In the genomic region with DNA sequence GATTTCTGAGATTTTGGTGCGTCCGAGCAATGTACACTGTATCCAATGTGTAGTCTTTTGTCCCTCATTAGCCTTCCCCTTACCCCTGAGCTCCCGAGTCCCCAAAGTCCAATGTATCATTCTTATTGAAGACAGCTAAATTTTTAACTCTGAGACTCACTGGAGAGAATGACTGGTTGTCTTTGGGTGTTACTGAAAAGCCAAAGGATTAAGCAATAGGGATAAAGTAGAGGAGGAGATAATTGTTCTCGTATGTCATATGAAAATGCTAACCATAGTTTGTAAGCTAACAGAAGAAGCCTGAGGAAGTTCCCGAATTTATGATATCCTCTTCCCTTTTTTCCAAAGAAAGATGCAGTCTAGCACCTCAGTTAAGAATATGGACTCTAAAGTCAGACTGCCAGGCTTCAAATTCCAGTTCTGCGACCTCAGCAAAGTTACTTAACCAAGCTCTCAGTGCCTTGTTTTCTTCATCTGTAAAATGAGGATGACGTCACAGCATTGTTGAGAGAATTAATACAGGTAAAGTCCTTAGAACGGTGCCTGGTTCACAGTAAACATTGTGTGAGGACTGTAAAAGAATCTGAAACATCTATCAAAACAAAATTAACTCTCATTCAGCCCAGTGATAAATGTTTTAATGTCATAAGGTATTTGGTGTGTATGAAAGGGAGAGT, we compare ENCODE assay signal across 2 cellular contexts.
TF ChIP-seq lines count a peak whose summit lies in the region.

No MANE protein-coding gene starts in this region.

TF ChIP-seq in IMR-90, 13 proteins besides CTCF, POLR2A, EP300 and RAD21:
- TF ChIP-seq NFE2L2 (IDR thresholded peaks at IDR 0.05; ENCODE audit: low read depth, low read length) = no peak
- TF ChIP-seq SMC3 (IDR thresholded peaks at IDR 0.05; ENCODE audit: low read depth, low read length) = no peak
- TF ChIP-seq, protein P1, sequence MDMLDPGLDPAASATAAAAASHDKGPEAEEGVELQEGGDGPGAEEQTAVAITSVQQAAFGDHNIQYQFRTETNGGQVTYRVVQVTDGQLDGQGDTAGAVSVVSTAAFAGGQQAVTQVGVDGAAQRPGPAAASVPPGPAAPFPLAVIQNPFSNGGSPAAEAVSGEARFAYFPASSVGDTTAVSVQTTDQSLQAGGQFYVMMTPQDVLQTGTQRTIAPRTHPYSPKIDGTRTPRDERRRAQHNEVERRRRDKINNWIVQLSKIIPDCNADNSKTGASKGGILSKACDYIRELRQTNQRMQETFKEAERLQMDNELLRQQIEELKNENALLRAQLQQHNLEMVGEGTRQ (IDR thresholded peaks at IDR 0.05; ENCODE audit: low read depth, low read length) = no peak
- TF ChIP-seq MAFK (IDR thresholded peaks at IDR 0.05; ENCODE audit: low read depth, low read length) = no peak
- TF ChIP-seq CEBPB (IDR thresholded peaks at IDR 0.05; ENCODE audit: low read depth, low read length) = peak; percentile 63; the same call in 1 of the 2 replicates
- no peak for TF ChIP-seq RCOR1 (IDR thresholded peaks at IDR 0.05; ENCODE audit: insufficient replicate concordance, low read length)

TF ChIP-seq in neural cell, 6 proteins besides CTCF, POLR2A, EP300 and RAD21:
- TF ChIP-seq EZH2 (IDR thresholded peaks at IDR 0.05; ENCODE audit: borderline replicate concordance, insufficient read depth, low read length, poor library complexity, severe bottlenecking) (no peak), SMC3 (conservative IDR thresholded peaks at IDR 0.05; ENCODE audit: poor library complexity) (no peak), POLR2AphosphoS5 (IDR thresholded peaks at IDR 0.05) (no peak), REST (IDR thresholded peaks at IDR 0.05; ENCODE audit: borderline replicate concordance) (no peak), TAF1 (IDR thresholded peaks at IDR 0.05; ENCODE audit: low read depth) (no peak), MXI1 (conservative IDR thresholded peaks at IDR 0.05; ENCODE audit: poor library complexity, severe bottlenecking) (no peak)
TF ChIP-seq in neural cell: peak in this region for 0.
